ENCODE assay signal across 23 cellular contexts in genomic region chr16:58016841-58017446, GRCh38. TPM values are rescaled to one million over a fixed set of nuclear protein-coding genes. Genes with fewer than 3 reads are reported as not detected.
DNase-seq lines count a peak whose midpoint lies in the region; ATAC-seq and TF ChIP-seq lines count a peak whose summit lies in the region.
"Had no signal": no experiment of that assay in that cellular context is flagged by ENCODE, and none has a peak within 500 bp of the region (broad histone marks: within the 10 kb centered on the region; RNA-seq: fewer than 3 reads in every experiment).

No MANE protein-coding gene starts in this region.

- no peaks in the 10 kb centered on the region for H3K9me2 ChIP-seq in GM23248 (ENCODE audit: insufficient read depth)

- H3K4me3 ChIP-seq in left ventricle myocardium inferior (no peak overlapping the region), GM23248 (no peak overlapping the region), lower lobe of right lung (no peak overlapping the region)
- H3K4me3 ChIP-seq: GM23338, HAP-1, Peyer's patch, SJCRH30 had no signal

- H3K27me3 ChIP-seq in left ventricle myocardium inferior (ENCODE audit: low read depth) (no peaks in the 10 kb centered on the region), GM23248 (replicated peaks; ENCODE audit: insufficient read depth) (no peaks in the 10 kb centered on the region), lower lobe of right lung (ENCODE audit: low read depth) (no peaks in the 10 kb centered on the region)
- H3K27me3 ChIP-seq: BE2C, Peyer's patch, SJCRH30 had no signal

- no peak overlapping the region for H2AFZ ChIP-seq in GM23248
- H2AFZ ChIP-seq: GM23338 had no signal

- ATAC-seq in Right ventricle myocardium superior (ENCODE audit: poor library complexity) (no peak), lower lobe of right lung (no peak), GM19035 (IDR thresholded peaks at IDR 0.05; ENCODE audit: unreplicated experiment) (no peak)
- ATAC-seq: GM23338 had no signal

- H3K9ac ChIP-seq in GM23248, result no peak overlapping the region

- DNase-seq in left ventricle myocardium inferior, result peak; percentile 12
- DNase-seq in Right ventricle myocardium superior, result no peak
- peak; percentile 42 for DNase-seq in GM23248
- DNase-seq in lower lobe of right lung, result peak; percentile 29
- no peak for DNase-seq in NCI-H128 (lab: John Stamatoyannopoulos, UW; ENCODE audit: unreplicated experiment)
- DNase-seq in NK-92 (lab: John Stamatoyannopoulos, UW; ENCODE audit: unreplicated experiment), result no peak
- DNase-seq: BE2C; CD4-positive, CD25-positive, alpha-beta regulatory T cell; DMS79 treated with DMSO at 0.1 percent for 48 hours; KG1; NCI-H1092 treated with DMSO at 0.1 percent for 48 hours; NCI-H146; NCI-H2081; NCI-H2171; NCI-H524 treated with DMSO at 0.1 percent for 48 hours; NCI-H82; SJCRH30 had no signal

- intact Hi-C loops in left ventricle myocardium inferior (cut with micrococcal nuclease), result no loop called here
- intact Hi-C loops in Right ventricle myocardium superior (cut with DNase I), result loop anchor here (10.0 kb wide), 1 partner anchor 178 kb away; the partner anchor contains the start of gene CSNK2A2
- intact Hi-C loops in lower lobe of right lung (cut with DNase I), result no loop called here

- in situ Hi-C loops in GM23248 (cut with MboI), result loop anchor here (25.0 kb wide), 1 partner anchor 470 kb away; no protein-coding TSS in a partner anchor

- H3K4me1 ChIP-seq in left ventricle myocardium inferior (peaks cover 15% of the 10 kb centered on the region), GM23248 (ENCODE audit: insufficient read depth) (0 out of 2 replicates have a peak, but pooled peaks cover 9% of the 10 kb centered on the region), lower lobe of right lung (peaks cover 10% of the 10 kb centered on the region)
- H3K4me1 ChIP-seq: HAP-1 had no signal

- H3K9me3 ChIP-seq in left ventricle myocardium inferior (replicated peaks) (no peaks in the 10 kb centered on the region), GM23248 (ENCODE audit: low read depth) (no peaks in the 10 kb centered on the region), lower lobe of right lung (no peaks in the 10 kb centered on the region)
- H3K9me3 ChIP-seq: BE2C, HAP-1, Peyer's patch, SJCRH30 had no signal

- no peak overlapping the region for H3K4me2 ChIP-seq in GM23248 (ENCODE audit: unreplicated experiment)
- H3K4me2 ChIP-seq: GM23338 had no signal

- H4K20me1 ChIP-seq in GM23248 (ENCODE audit: insufficient read depth), result no peaks in the 10 kb centered on the region

- H3K27ac ChIP-seq in left ventricle myocardium inferior (replicated peaks) (no peak overlapping the region), GM23248 (no peak overlapping the region), lower lobe of right lung (no peak overlapping the region)
- H3K27ac ChIP-seq: HL-60, Peyer's patch, SJCRH30 had no signal

- 40% methylated on average over 12 of the region's 12 CpGs for WGBS in GM23248 (ENCODE audit: low coverage in 1 of 2, low lambda C conversion rate in 2 of 2, missing lambda C conversion rate in 2 of 2), 2 experiments

- peaks cover 40% of the 10 kb centered on the region for H3K36me3 ChIP-seq in left ventricle myocardium inferior
- peaks cover 6% of the 10 kb centered on the region; the same call in 1 of the 2 replicates for H3K36me3 ChIP-seq in GM23248 (ENCODE audit: low read depth)
- peaks cover 50% of the 10 kb centered on the region for H3K36me3 ChIP-seq in lower lobe of right lung
- H3K36me3 ChIP-seq: SJCRH30 had no signal

- no peaks in the 10 kb centered on the region for H3K79me2 ChIP-seq in GM23248 (ENCODE audit: insufficient read depth)

- 0 out of 2 replicates have a peak, but pooled peaks cover 5% of the 10 kb centered on the region for H3F3A ChIP-seq in GM23248 (ENCODE audit: insufficient read depth)

- TF ChIP-seq CTCF in left ventricle myocardium inferior (IDR thresholded peaks at IDR 0.05; ENCODE audit: borderline replicate concordance) (no peak), lower lobe of right lung (IDR thresholded peaks at IDR 0.05) (no peak)

RNA-seq across cellular contexts. Expression of gene MMP15, which starts 8.6 kb away (rescaled TPM):
- 64.1 TPM for total RNA-seq in left ventricle myocardium inferior
- total RNA-seq in Right ventricle myocardium superior, result 55.2 TPM
- 1.4 and 1.6 TPM in 2 replicates for total RNA-seq in GM23248 (2014; rRNA removed; shearing (Covaris generic))
- 0.39 and 0.45 TPM in 2 replicates for polyA plus RNA-seq in GM23248 (2016; fragmentation: Nextera tagmentation; extraction: Ambion mirVana)
- 21.5 TPM for total RNA-seq in lower lobe of right lung

RNA-seq across cellular contexts. Expression of gene USB1, which starts 15.7 kb away (rescaled TPM):
- total RNA-seq in left ventricle myocardium inferior (35.2 TPM), Right ventricle myocardium superior (32.1 TPM), lower lobe of right lung (39.9 TPM)
- 7.6 and 19.7 TPM in 2 replicates for total RNA-seq in GM23248 (2014; rRNA removed; shearing (Covaris generic))
- polyA plus RNA-seq in GM23248 (2016; fragmentation: Nextera tagmentation; extraction: Ambion mirVana), result 48.4 and 48.6 TPM in 2 replicates

RNA-seq across cellular contexts. Expression of gene ZNF319, which starts 16.5 kb away (rescaled TPM):
- total RNA-seq in left ventricle myocardium inferior (10.0 TPM), Right ventricle myocardium superior (8.1 TPM), lower lobe of right lung (11.0 TPM)
- total RNA-seq in GM23248 (2014; rRNA removed; shearing (Covaris generic)), result 0.63 and 8.2 TPM in 2 replicates
- 4.6 and 4.9 TPM in 2 replicates for polyA plus RNA-seq in GM23248 (2016; fragmentation: Nextera tagmentation; extraction: Ambion mirVana)

RNA-seq across cellular contexts. Expression of gene CNGB1, which starts 46.0 kb away (rescaled TPM):
- total RNA-seq in left ventricle myocardium inferior, result not detected
- total RNA-seq in Right ventricle myocardium superior, result not detected
- not detected in 2 replicates for total RNA-seq in GM23248 (2014; rRNA removed; shearing (Covaris generic))
- polyA plus RNA-seq in GM23248 (2016; fragmentation: Nextera tagmentation; extraction: Ambion mirVana), result not detected in 2 replicates
- total RNA-seq in lower lobe of right lung, result 0.35 TPM
- total RNA-seq: CD4-positive, CD25-positive, alpha-beta regulatory T cell; GM23338; OCI-LY7; SJCRH30 had no signal
- polyA plus RNA-seq: CD4-positive, CD25-positive, alpha-beta regulatory T cell; GM23338 had no signal

Comparison
In these comparisons a context has a peak if more than half of its experiments do, and no peak if none do; other contexts are left out.
1. DNase-seq: peak in left ventricle myocardium inferior (single experiment), GM23248 (single experiment) and lower lobe of right lung (single experiment); none in Right ventricle myocardium superior (single experiment), NCI-H128 (single experiment) and NK-92 (single experiment).